ENCODE assay signal across 22 cellular contexts in genomic region chr1:34736711-34737110, GRCh38. TPM values are rescaled to one million over a fixed set of nuclear protein-coding genes. Genes with fewer than 3 reads are reported as not detected.
DNase-seq lines count a peak whose midpoint lies in the region; ATAC-seq and TF ChIP-seq lines count a peak whose summit lies in the region.
"Had no signal": no experiment of that assay in that cellular context is flagged by ENCODE, and none has a peak within 500 bp of the region (broad histone marks: within the 10 kb centered on the region; RNA-seq: fewer than 3 reads in every experiment).

No MANE protein-coding gene starts in this region.

- H3K36me3 ChIP-seq in right atrium auricular region (no peaks in the 10 kb centered on the region), esophagus squamous epithelium (no peaks in the 10 kb centered on the region)
- H3K36me3 ChIP-seq: BLaER1 treated with 17β-estradiol and CSF1 and Interleukin-3, amounts not matched to agents 10 nM and 100 nM had no signal

- no peaks in the 10 kb centered on the region for H3K4me1 Mint-ChIP-seq in activated naive CD8-positive, alpha-beta T cell treated with anti-CD3 and anti-CD28 coated beads, Interleukin-2, amount 50 U/mL, for 24 hours
- no peaks in the 10 kb centered on the region for H3K4me1 Mint-ChIP-seq in activated naive CD8-positive, alpha-beta T cell treated with anti-CD3 and anti-CD28 coated beads for 36 hours

- peaks cover 7% of the 10 kb centered on the region for H3K27me3 Mint-ChIP-seq in activated naive CD8-positive, alpha-beta T cell treated with anti-CD3 and anti-CD28 coated beads, Interleukin-2, amount 50 U/mL, for 24 hours
- peaks cover 8% of the 10 kb centered on the region for H3K27me3 Mint-ChIP-seq in activated naive CD8-positive, alpha-beta T cell treated with anti-CD3 and anti-CD28 coated beads for 36 hours

- intact Hi-C loops in esophagus squamous epithelium (cut with DNase I), result no loop called here

- peak; percentile 21 for ATAC-seq in activated naive CD8-positive, alpha-beta T cell treated with anti-CD3 and anti-CD28 coated beads, Interleukin-2, amount 50 U/mL, for 24 hours
- no peak for ATAC-seq in HG03135 (IDR thresholded peaks at IDR 0.05; ENCODE audit: unreplicated experiment)
- ATAC-seq: CD8-positive, alpha-beta T cell; GM23338; K562; PC-3 had no signal

- 67 to 100% methylated on average over 1 to 8 of the region's 10 CpGs for WGBS in esophagus squamous epithelium, 2 donors

- no peak overlapping the region for H3K27ac ChIP-seq in caudate nucleus (ENCODE audit: low read depth, low read length)
- H3K27ac ChIP-seq in right atrium auricular region, result no peak overlapping the region
- H3K27ac ChIP-seq in esophagus squamous epithelium, result no peak overlapping the region
- H3K27ac ChIP-seq: BLaER1 treated with 17β-estradiol and CSF1 and Interleukin-3, amounts not matched to agents 10 nM and 100 nM; RWPE1 had no signal

- no peak overlapping the region for H3K4me3 Mint-ChIP-seq in activated naive CD8-positive, alpha-beta T cell treated with anti-CD3 and anti-CD28 coated beads, Interleukin-2, amount 50 U/mL, for 24 hours
- H3K4me3 Mint-ChIP-seq in activated naive CD8-positive, alpha-beta T cell treated with anti-CD3 and anti-CD28 coated beads for 36 hours, result no peak overlapping the region
- H3K4me3 Mint-ChIP-seq: CD8-positive, alpha-beta T cell; GM23338 had no signal

- H3K4me3 ChIP-seq in right atrium auricular region, result no peak overlapping the region
- H3K4me3 ChIP-seq in esophagus squamous epithelium, result no peak overlapping the region
- H3K4me3 ChIP-seq: BLaER1 treated with 17β-estradiol and CSF1 and Interleukin-3, amounts not matched to agents 10 nM and 100 nM; GM23338; K562 had no signal

- H3K36me3 Mint-ChIP-seq in activated naive CD8-positive, alpha-beta T cell treated with anti-CD3 and anti-CD28 coated beads, Interleukin-2, amount 50 U/mL, for 24 hours (ENCODE audit: low read depth), result no peaks in the 10 kb centered on the region
- no peaks in the 10 kb centered on the region for H3K36me3 Mint-ChIP-seq in activated naive CD8-positive, alpha-beta T cell treated with anti-CD3 and anti-CD28 coated beads for 36 hours
- H3K36me3 Mint-ChIP-seq: CD8-positive, alpha-beta T cell had no signal

- H3K27me3 ChIP-seq in right atrium auricular region (no peaks in the 10 kb centered on the region), esophagus squamous epithelium (peaks cover 0 to 27% (median 0%) of the 10 kb centered on the region in 4 donors)
- H3K27me3 ChIP-seq: BLaER1 treated with 17β-estradiol and CSF1 and Interleukin-3, amounts not matched to agents 10 nM and 100 nM had no signal

- TF ChIP-seq POLR2A in esophagus squamous epithelium (IDR thresholded peaks at IDR 0.05), result no peak

- no peak for DNase-seq in activated naive CD8-positive, alpha-beta T cell treated with anti-CD3 and anti-CD28 coated beads, Interleukin-2, amount 50 U/mL, for 24 hours
- DNase-seq in activated naive CD8-positive, alpha-beta T cell treated with anti-CD3 and anti-CD28 coated beads for 36 hours, result no peak
- peak; percentile 50 for DNase-seq in NCI-H1436 (lab: John Stamatoyannopoulos, UW)
- DNase-seq in caudate nucleus (lab: John Stamatoyannopoulos, UW), result peak in 47 of 61 donors; percentile 8 to 80 (median 54)
- DNase-seq in right atrium auricular region (ENCODE audit: low spot score), result no peak
- no peak for DNase-seq in esophagus squamous epithelium (lab: John Stamatoyannopoulos, UW)
- DNase-seq: CD8-positive, alpha-beta T cell; DND-41; HCEC 1CT; NCI-H2081 treated with DMSO at 0.1 percent for 48 hours; NCI-H446; NCI-H526 treated with DMSO at 0.1 percent for 48 hours; T-helper 1 cell; T-helper 9 cell had no signal

- H3K4me1 ChIP-seq in right atrium auricular region, result no peaks in the 10 kb centered on the region
- H3K4me1 ChIP-seq in esophagus squamous epithelium, result peaks cover 0 to 5% (median 0%) of the 10 kb centered on the region in 3 donors
- H3K4me1 ChIP-seq: BLaER1 treated with 17β-estradiol and CSF1 and Interleukin-3, amounts not matched to agents 10 nM and 100 nM had no signal

- TF ChIP-seq CTCF in right atrium auricular region (IDR thresholded peaks at IDR 0.05) (no peak), esophagus squamous epithelium (IDR thresholded peaks at IDR 0.05) (no peak)

- no peaks in the 10 kb centered on the region for H3K9me3 Mint-ChIP-seq in activated naive CD8-positive, alpha-beta T cell treated with anti-CD3 and anti-CD28 coated beads, Interleukin-2, amount 50 U/mL, for 24 hours
- H3K9me3 Mint-ChIP-seq in activated naive CD8-positive, alpha-beta T cell treated with anti-CD3 and anti-CD28 coated beads for 36 hours, result no peaks in the 10 kb centered on the region
- H3K9me3 Mint-ChIP-seq: CD8-positive, alpha-beta T cell; GM23338 had no signal

- no peak overlapping the region for H3K27ac Mint-ChIP-seq in activated naive CD8-positive, alpha-beta T cell treated with anti-CD3 and anti-CD28 coated beads, Interleukin-2, amount 50 U/mL, for 24 hours
- no peak overlapping the region for H3K27ac Mint-ChIP-seq in activated naive CD8-positive, alpha-beta T cell treated with anti-CD3 and anti-CD28 coated beads for 36 hours
- H3K27ac Mint-ChIP-seq: CD8-positive, alpha-beta T cell; GM23338 had no signal

- H3K9me3 ChIP-seq in right atrium auricular region, result no peaks in the 10 kb centered on the region
- no peaks in the 10 kb centered on the region for H3K9me3 ChIP-seq in esophagus squamous epithelium
- H3K9me3 ChIP-seq: BLaER1 treated with 17β-estradiol and CSF1 and Interleukin-3, amounts not matched to agents 10 nM and 100 nM had no signal

RNA-seq across cellular contexts. Expression of gene GJB5, which starts 18.1 kb away (rescaled TPM):
- not detected for total RNA-seq in activated naive CD8-positive, alpha-beta T cell treated with anti-CD3 and anti-CD28 coated beads for 36 hours
- total RNA-seq in right atrium auricular region (not detected), esophagus squamous epithelium (100 to 1,000 TPM in 2 of 4 donors, 10 to 100 TPM in 2; 91.7 to 123 (median 104) TPM)
- total RNA-seq: A673; CD8-positive, alpha-beta T cell; K562 had no signal

RNA-seq across cellular contexts. Expression of gene GJB4, which starts 22.8 kb away (rescaled TPM):
- not detected for total RNA-seq in activated naive CD8-positive, alpha-beta T cell treated with anti-CD3 and anti-CD28 coated beads for 36 hours
- total RNA-seq in right atrium auricular region, result not detected
- total RNA-seq in esophagus squamous epithelium, result 1 to 10 TPM; 1.3 to 6.7 (median 2.2) TPM
- total RNA-seq: A673; CD8-positive, alpha-beta T cell; G401; K562; PC-3 had no signal

RNA-seq across cellular contexts. Expression of gene GJB3, which starts 44.3 kb away (rescaled TPM):
- not detected for total RNA-seq in activated naive CD8-positive, alpha-beta T cell treated with anti-CD3 and anti-CD28 coated beads for 36 hours
- total RNA-seq in right atrium auricular region, result under 1 TPM in 1 of 2 donors, not detected in 1; 0.28 TPM
- 100 to 1,000 TPM in 2 of 4 donors, 10 to 100 TPM in 2; 82.6 to 123 (median 94.4) TPM for total RNA-seq in esophagus squamous epithelium
- total RNA-seq: A673; CD8-positive, alpha-beta T cell; G401; K562 had no signal

RNA-seq across cellular contexts. Expression of gene GJA4, which starts 56.1 kb away (rescaled TPM):
- total RNA-seq in activated naive CD8-positive, alpha-beta T cell treated with anti-CD3 and anti-CD28 coated beads for 36 hours, result not detected
- 10 to 100 TPM; 31.6 to 50.9 TPM for total RNA-seq in right atrium auricular region
- total RNA-seq in esophagus squamous epithelium, result 1 to 10 TPM; 2.0 to 5.0 (median 3.5) TPM
- total RNA-seq: A673; CD8-positive, alpha-beta T cell; G401; PC-3 had no signal

Comparison
In these comparisons a context has a peak if more than half of its experiments do, and no peak if none do; other contexts are left out.
1. DNase-seq: peak in NCI-H1436 (single experiment) and caudate nucleus (47 of 61); none in activated naive CD8-positive, alpha-beta T cell treated with anti-CD3 and anti-CD28 coated beads, Interleukin-2, amount 50 U/mL, for 24 hours (single experiment), activated naive CD8-positive, alpha-beta T cell treated with anti-CD3 and anti-CD28 coated beads for 36 hours (single experiment), right atrium auricular region (single experiment) and esophagus squamous epithelium (single experiment).
2. RNA of gene GJB5, which starts 18.1 kb away (total RNA-seq): 91.7 to 123 TPM in esophagus squamous epithelium; not detected in activated naive CD8-positive, alpha-beta T cell treated with anti-CD3 and anti-CD28 coated beads for 36 hours and not detected in right atrium auricular region; every median in the first group is over 10 times any median in the second.
3. RNA of gene GJB3, which starts 44.3 kb away (total RNA-seq): 82.6 to 123 TPM in esophagus squamous epithelium; 0.28 TPM in right atrium auricular region and not detected in activated naive CD8-positive, alpha-beta T cell treated with anti-CD3 and anti-CD28 coated beads for 36 hours; every median in the first group is over 10 times any median in the second.